13 cellular contexts compared by ENCODE assay signal in the genomic region with DNA sequence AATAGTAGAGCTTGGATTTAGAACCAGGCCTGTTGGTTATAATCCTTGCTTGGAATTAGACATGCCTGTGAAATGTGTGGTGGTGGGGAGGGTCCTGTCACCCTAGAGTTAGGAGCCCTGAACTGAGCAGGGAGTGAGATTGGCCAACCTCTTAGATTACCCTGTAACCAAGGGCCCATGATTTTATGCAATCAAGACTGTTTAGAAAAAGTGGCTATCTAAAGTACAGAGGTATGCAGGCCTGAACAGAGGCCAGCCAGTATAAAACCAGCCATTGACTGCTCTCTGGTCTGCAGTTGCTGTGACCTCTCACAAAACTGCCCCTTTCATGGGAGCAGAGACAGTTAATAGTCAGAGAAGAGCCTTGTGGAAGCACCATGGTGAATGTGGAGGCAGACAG. TPM values are rescaled to one million over a fixed set of nuclear protein-coding genes. Genes with fewer than 3 reads are reported as not detected.
DNase-seq lines count a peak whose midpoint lies in the region; ATAC-seq and TF ChIP-seq lines count a peak whose summit lies in the region.
"Had no signal": no experiment of that assay in that cellular context is flagged by ENCODE, and none has a peak within 500 bp of the region (broad histone marks: within the 10 kb centered on the region; RNA-seq: fewer than 3 reads in every experiment).

No MANE protein-coding gene starts in this region.

- H4K20me1 ChIP-seq in neural cell (ENCODE audit: insufficient read depth), result no peaks in the 10 kb centered on the region

- H3K4me2 ChIP-seq in neural cell (ENCODE audit: low read length), result no peak overlapping the region

- H3K36me3 ChIP-seq in WERI-Rb-1 (no peaks in the 10 kb centered on the region), neural cell (ENCODE audit: insufficient read depth, low read length) (peaks cover 4% of the 10 kb centered on the region)

- no peak for ATAC-seq in GM18505 (IDR thresholded peaks at IDR 0.05; ENCODE audit: unreplicated experiment)

- no peak for TF ChIP-seq EP300 in neural cell (conservative IDR thresholded peaks at IDR 0.05; ENCODE audit: poor library complexity, severe bottlenecking)

- no peak overlapping the region for H2AFZ ChIP-seq in neural cell (ENCODE audit: low read depth, low read length)

- TF ChIP-seq CTCF in AG10803 (conservative IDR thresholded peaks at IDR 0.05; ENCODE audit: low read length), result no peak
- no peak for TF ChIP-seq CTCF in WERI-Rb-1 (IDR thresholded peaks at IDR 0.05; ENCODE audit: low read depth, low read length)
- no peak for TF ChIP-seq CTCF in fibroblast of villous mesenchyme (IDR thresholded peaks at IDR 0.05; ENCODE audit: insufficient read depth, low read depth, low read length)
- TF ChIP-seq CTCF in neural cell (IDR thresholded peaks at IDR 0.05; ENCODE audit: poor library complexity, severe bottlenecking), result no peak

- no peak overlapping the region for H3K9ac ChIP-seq in neural cell (ENCODE audit: low read length)

- H3K4me3 ChIP-seq in AG10803 (ENCODE audit: low read length) (no peak overlapping the region), WERI-Rb-1 (ENCODE audit: low read depth, low read length) (no peak overlapping the region), fibroblast of villous mesenchyme (ENCODE audit: low read depth, low read length) (no peak overlapping the region), neural cell (ENCODE audit: low read length) (peak overlapping the region; percentile 37)

- H3K79me2 ChIP-seq in neural cell (replicated peaks; ENCODE audit: insufficient read depth, low read length), result peaks cover 3% of the 10 kb centered on the region

- TF ChIP-seq RAD21 in neural cell (conservative IDR thresholded peaks at IDR 0.05), result no peak

- no peaks in the 10 kb centered on the region for H3K27me3 ChIP-seq in WERI-Rb-1 (ENCODE audit: insufficient read depth, low read depth, severe bottlenecking)
- H3K27me3 ChIP-seq in neural cell (ENCODE audit: insufficient read depth, low read depth, low read length), result no peaks in the 10 kb centered on the region

- H3F3A ChIP-seq in neural cell (ENCODE audit: insufficient read depth, low read length, poor library complexity, severe bottlenecking), result no peaks in the 10 kb centered on the region

- peak; percentile 20 for DNase-seq in AG10803 (ENCODE audit: low read depth)
- DNase-seq in WERI-Rb-1, result no peak
- peak; percentile 46 for DNase-seq in fibroblast of villous mesenchyme (ENCODE audit: low read depth)
- no peak for DNase-seq in glomerular visceral epithelial cell (ENCODE audit: extremely low spot score)
- no peak for DNase-seq in EL
- no peak for DNase-seq in NCI-H2107 treated with DMSO at 0.1 percent for 48 hours (lab: John Stamatoyannopoulos, UW; ENCODE audit: unreplicated experiment)
- DNase-seq: C1 segment of cervical spinal cord; CD4-positive, alpha-beta T cell; GDM1; HCEC 1CT; HFFc6 had no signal

- no peaks in the 10 kb centered on the region for H3K9me3 ChIP-seq in WERI-Rb-1 (ENCODE audit: severe bottlenecking)
- H3K9me3 ChIP-seq in neural cell (ENCODE audit: low read length), result no peaks in the 10 kb centered on the region

- TF ChIP-seq POLR2A in GM18505 (IDR thresholded peaks at IDR 0.05; ENCODE audit: borderline replicate concordance, extremely low read depth, insufficient read depth, insufficient read length), result no peak

- no peaks in the 10 kb centered on the region for H3K9me2 ChIP-seq in neural cell (ENCODE audit: insufficient read depth, low read length)

- peak overlapping the region; percentile 24 for H3K27ac ChIP-seq in WERI-Rb-1
- H3K27ac ChIP-seq in neural cell (ENCODE audit: low read length), result peak overlapping the region; percentile 40

TF ChIP-seq in neural cell, 6 proteins besides CTCF, POLR2A, EP300 and RAD21:
- TF ChIP-seq POLR2AphosphoS5 (IDR thresholded peaks at IDR 0.05) (no peak), MXI1 (conservative IDR thresholded peaks at IDR 0.05; ENCODE audit: poor library complexity, severe bottlenecking) (no peak), TAF1 (IDR thresholded peaks at IDR 0.05; ENCODE audit: low read depth) (no peak), EZH2 (IDR thresholded peaks at IDR 0.05; ENCODE audit: borderline replicate concordance, insufficient read depth, low read length, poor library complexity, severe bottlenecking) (no peak), SMC3 (conservative IDR thresholded peaks at IDR 0.05; ENCODE audit: poor library complexity) (no peak)
- TF ChIP-seq, protein P1, sequence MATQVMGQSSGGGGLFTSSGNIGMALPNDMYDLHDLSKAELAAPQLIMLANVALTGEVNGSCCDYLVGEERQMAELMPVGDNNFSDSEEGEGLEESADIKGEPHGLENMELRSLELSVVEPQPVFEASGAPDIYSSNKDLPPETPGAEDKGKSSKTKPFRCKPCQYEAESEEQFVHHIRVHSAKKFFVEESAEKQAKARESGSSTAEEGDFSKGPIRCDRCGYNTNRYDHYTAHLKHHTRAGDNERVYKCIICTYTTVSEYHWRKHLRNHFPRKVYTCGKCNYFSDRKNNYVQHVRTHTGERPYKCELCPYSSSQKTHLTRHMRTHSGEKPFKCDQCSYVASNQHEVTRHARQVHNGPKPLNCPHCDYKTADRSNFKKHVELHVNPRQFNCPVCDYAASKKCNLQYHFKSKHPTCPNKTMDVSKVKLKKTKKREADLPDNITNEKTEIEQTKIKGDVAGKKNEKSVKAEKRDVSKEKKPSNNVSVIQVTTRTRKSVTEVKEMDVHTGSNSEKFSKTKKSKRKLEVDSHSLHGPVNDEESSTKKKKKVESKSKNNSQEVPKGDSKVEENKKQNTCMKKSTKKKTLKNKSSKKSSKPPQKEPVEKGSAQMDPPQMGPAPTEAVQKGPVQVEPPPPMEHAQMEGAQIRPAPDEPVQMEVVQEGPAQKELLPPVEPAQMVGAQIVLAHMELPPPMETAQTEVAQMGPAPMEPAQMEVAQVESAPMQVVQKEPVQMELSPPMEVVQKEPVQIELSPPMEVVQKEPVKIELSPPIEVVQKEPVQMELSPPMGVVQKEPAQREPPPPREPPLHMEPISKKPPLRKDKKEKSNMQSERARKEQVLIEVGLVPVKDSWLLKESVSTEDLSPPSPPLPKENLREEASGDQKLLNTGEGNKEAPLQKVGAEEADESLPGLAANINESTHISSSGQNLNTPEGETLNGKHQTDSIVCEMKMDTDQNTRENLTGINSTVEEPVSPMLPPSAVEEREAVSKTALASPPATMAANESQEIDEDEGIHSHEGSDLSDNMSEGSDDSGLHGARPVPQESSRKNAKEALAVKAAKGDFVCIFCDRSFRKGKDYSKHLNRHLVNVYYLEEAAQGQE (IDR thresholded peaks at IDR 0.05; ENCODE audit: borderline replicate concordance), result no peak

RNA-seq across cellular contexts. Expression of a gene that starts 36.2 kb away (rescaled TPM):
- 1,336 and 1,367 TPM in 2 replicates for total RNA-seq in fibroblast of villous mesenchyme
- polyA plus RNA-seq in neural cell, result 16.1 and 17.0 TPM in 2 replicates
- 4.9 TPM in 2 replicates for polyA minus RNA-seq in neural cell

Comparison
In these comparisons a context has a peak if more than half of its experiments do, and no peak if none do; other contexts are left out.
1. DNase-seq: peak in AG10803 (single experiment) and fibroblast of villous mesenchyme (single experiment); none in WERI-Rb-1 (single experiment), glomerular visceral epithelial cell (single experiment), EL (single experiment) and NCI-H2107 treated with DMSO at 0.1 percent for 48 hours (single experiment).